In the genomic region with DNA sequence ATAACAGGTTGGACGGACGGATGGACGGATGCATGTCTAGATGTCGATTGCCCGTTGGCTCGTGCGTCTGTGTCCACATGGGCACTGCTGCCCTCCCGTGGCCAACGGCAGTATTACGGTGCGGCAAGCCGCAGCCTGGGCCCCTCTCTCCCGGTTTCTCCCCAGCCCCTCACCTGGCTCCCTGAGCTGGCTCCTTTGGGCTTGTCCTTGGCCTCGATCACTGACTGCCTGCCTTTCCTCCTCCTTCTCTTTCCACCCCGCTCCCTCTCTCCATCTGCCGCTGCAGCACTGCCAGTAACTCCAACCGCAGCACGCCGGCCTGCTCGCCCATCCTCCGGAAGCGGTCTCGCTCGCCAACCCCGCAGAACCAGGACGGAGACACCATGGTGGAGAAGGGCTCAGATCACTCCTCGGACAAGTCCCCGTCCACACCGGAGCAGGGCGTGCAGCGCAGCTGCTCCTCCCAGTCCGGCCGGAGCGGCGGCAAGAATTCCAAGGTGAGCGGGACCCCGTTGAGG, we compare ENCODE assay signal across 8 cellular contexts.
DNase-seq lines count a peak whose midpoint lies in the region; ATAC-seq lines count a peak whose summit lies in the region.

No MANE protein-coding gene starts in this region.

- no peak overlapping the region for H2BK15ac ChIP-seq in mesenchymal stem cell (ENCODE audit: low read depth, poor library complexity, severe bottlenecking)

- no peak overlapping the region for H2BK5ac ChIP-seq in mesenchymal stem cell (ENCODE audit: low read depth, low read length, poor library complexity, severe bottlenecking)

- no peak overlapping the region for H4K8ac ChIP-seq in mesenchymal stem cell (ENCODE audit: low read length)

- H3K27me3 ChIP-seq in mesenchymal stem cell (ENCODE audit: control insufficient read depth in 1 of 2, insufficient read depth in 1 of 2, low read length in 2 of 2), result peaks cover 0 to 11% of the 10 kb centered on the region in 2 experiments

- H3K4me1 ChIP-seq in mesenchymal stem cell (ENCODE audit: control insufficient read depth, insufficient read depth, low read depth, low read length), result peaks cover 2% of the 10 kb centered on the region

- DNase-seq in NCI-H1436 (lab: John Stamatoyannopoulos, UW), result peak; percentile 49
- no peak for DNase-seq in NCI-H1436 treated with DMSO at 0.1 percent for 48 hours (lab: John Stamatoyannopoulos, UW)
- DNase-seq in NCI-H446 (lab: John Stamatoyannopoulos, UW), result peak; percentile 40 to 80
- peak; percentile 38 to 55 (median 42) for DNase-seq in activated CD8-positive, alpha-beta memory T cell treated with anti-CD3 and anti-CD28 coated beads for 48 hours (ENCODE audit: low read depth in 2 of 3, low spot score in 2 of 3)
- peak; percentile 43 for DNase-seq in effector CD4-positive, alpha-beta T cell
- peak; percentile 38 for DNase-seq in mesenchymal stem cell
- DNase-seq in stimulated activated CD8-positive, alpha-beta memory T cell treated with anti-CD3 and anti-CD28 coated beads, Interleukin-4, amount 100 ng/mL, for 1 hour (ENCODE audit: low read depth in 2 of 2, low spot score in 1 of 2), result peak; percentile 10 to 33

- H2AK5ac ChIP-seq in mesenchymal stem cell (ENCODE audit: low read length, severe bottlenecking), result no peak overlapping the region

- no peak overlapping the region for H3K14ac ChIP-seq in mesenchymal stem cell (ENCODE audit: low read length in 2 of 2)

- H3K79me1 ChIP-seq in mesenchymal stem cell (replicated peaks; ENCODE audit: low read length, poor library complexity, severe bottlenecking), result no peaks in the 10 kb centered on the region

- H3K18ac ChIP-seq in mesenchymal stem cell (ENCODE audit: low read depth in 1 of 2, low read length in 2 of 2), result no peak overlapping the region

- 56% methylated on average over 37 of the region's 37 CpGs for WGBS in mesenchymal stem cell

- peak overlapping the region in 1 of 2 experiments; percentile 27 for H3K4me3 ChIP-seq in mesenchymal stem cell (ENCODE audit: insufficient read depth in 1 of 2, low read depth in 1 of 2, low read length in 2 of 2)

- H3K4ac ChIP-seq in mesenchymal stem cell (ENCODE audit: low read depth in 1 of 2, low read length in 2 of 2), result no peak overlapping the region

- H4K91ac ChIP-seq in mesenchymal stem cell (ENCODE audit: low read length), result no peak overlapping the region

- no peak overlapping the region for H2BK120ac ChIP-seq in mesenchymal stem cell (ENCODE audit: low read depth, low read length)

- peaks cover 2 to 8% of the 10 kb centered on the region in 2 experiments for H3K36me3 ChIP-seq in mesenchymal stem cell (ENCODE audit: control insufficient read depth in 1 of 2, insufficient read depth in 2 of 2, low read depth in 1 of 2, low read length in 2 of 2)

- peak overlapping the region; percentile 7 for H3K4me2 ChIP-seq in mesenchymal stem cell (ENCODE audit: low read length, poor library complexity, severe bottlenecking)

- H3K23ac ChIP-seq in mesenchymal stem cell (ENCODE audit: low read length in 2 of 2), result peak overlapping the region in 1 of 2 experiments; percentile 34

- ATAC-seq in HG02759 (IDR thresholded peaks at IDR 0.05; ENCODE audit: unreplicated experiment), result peak; percentile 57

- peak overlapping the region; percentile 46 for H3K9ac ChIP-seq in mesenchymal stem cell (ENCODE audit: low read length)

- H3K27ac ChIP-seq in mesenchymal stem cell (ENCODE audit: low read length, poor library complexity, severe bottlenecking), result no peak overlapping the region

- H2BK12ac ChIP-seq in mesenchymal stem cell (ENCODE audit: low read length in 2 of 2), result no peak overlapping the region

- no peak overlapping the region for H2AFZ ChIP-seq in mesenchymal stem cell (ENCODE audit: low read depth, low read length)

- H3K9me3 ChIP-seq in mesenchymal stem cell (ENCODE audit: control insufficient read depth, low read length), result no peaks in the 10 kb centered on the region
